19 cellular contexts compared by ENCODE assay signal in the genomic region with DNA sequence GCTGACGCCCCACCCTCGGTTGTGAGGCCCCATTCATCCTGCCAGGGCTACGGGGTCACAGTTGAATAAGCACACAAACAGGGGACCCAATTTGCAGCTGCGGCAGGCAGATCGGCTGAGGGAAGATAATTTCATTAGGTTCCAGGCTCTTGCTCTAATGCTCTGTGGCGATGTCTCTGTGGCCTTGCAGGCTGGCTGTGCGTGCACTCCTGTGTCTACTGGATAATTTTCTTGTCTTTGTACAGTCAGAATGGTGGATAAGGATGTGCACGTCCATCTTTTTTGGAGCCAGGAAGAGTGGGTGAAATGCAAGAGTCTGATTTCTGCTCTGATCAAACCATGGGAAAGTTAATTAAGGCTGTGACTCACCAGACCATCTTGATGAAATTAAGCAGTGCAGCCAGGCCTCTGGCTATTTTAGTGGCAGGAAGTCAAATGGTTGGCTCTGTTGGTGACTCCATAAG. TPM values are rescaled to one million over a fixed set of nuclear protein-coding genes. Genes with fewer than 3 reads are reported as not detected.
DNase-seq lines count a peak whose midpoint lies in the region; ATAC-seq, FAIRE-seq and TF ChIP-seq lines count a peak whose summit lies in the region.
"Had no signal": no experiment of that assay in that cellular context is flagged by ENCODE, and none has a peak within 500 bp of the region (broad histone marks: within the 10 kb centered on the region; RNA-seq: fewer than 3 reads in every experiment).

No MANE protein-coding gene starts in this region.

- no peaks in the 10 kb centered on the region for H3K36me3 Mint-ChIP-seq in activated T-cell treated with anti-CD3 and anti-CD28 coated beads, Interleukin-2, amount 50 U/mL, for 24 hours (ENCODE audit: low read depth)

- no peak overlapping the region for H3K4me2 ChIP-seq in GM12878 (ENCODE audit: control insufficient read depth, insufficient read depth)

- H2AFZ ChIP-seq in GM12878 (ENCODE audit: control insufficient read depth, low read depth, low read length): no peak overlapping the region

- TF ChIP-seq RAD21 in GM12878 (IDR thresholded peaks at IDR 0.05; ENCODE audit: insufficient read depth, low read depth, low read length): no peak

- 24% methylated on average over 8 of the region's 8 CpGs for whole genome bisulfite sequencing in GM12878 (ENCODE audit: insufficient coverage, insufficient replicate concordance, low lambda C conversion rate, missing lambda C conversion rate)

- POLR2A ChIA-PET in GM12878 (lab: Charles Lee): interaction anchor here (0.9 kb wide), 1 partner anchor 76 kb away, joined by 5 read pairs; no protein-coding TSS in a partner anchor

- in situ Hi-C loops in GM12878 (cut with MboI): no loop called here
- in situ Hi-C loops in brain microvascular endothelial cell (cut with HindIII; ENCODE audit: low pct_ligation_motif_present, low sequenced_read_pairs): no loop called here

- CTCF ChIA-PET in GM12878 (lab: Yijun Ruan, JAX): no interaction called here

- no peaks in the 10 kb centered on the region for H3K4me1 ChIP-seq in GM12878 (ENCODE audit: control insufficient read depth, insufficient read depth, low read length)
- H3K4me1 ChIP-seq: Peyer's patch had no signal

- TF ChIP-seq EP300 in GM12878 (IDR thresholded peaks at IDR 0.05; ENCODE audit: borderline replicate concordance in 1 of 2, control insufficient read depth in 1 of 2, low read depth in 2 of 2, low read length in 2 of 2): no peak

- no peaks in the 10 kb centered on the region; a peak in 1 of 4 replicates for H3K27me3 ChIP-seq in GM12878 (replicated peaks in 1 of 2; ENCODE audit: control insufficient read depth in 2 of 2, insufficient read depth in 2 of 2, low read length in 1 of 2)
- no peaks in the 10 kb centered on the region for H3K27me3 ChIP-seq in brain microvascular endothelial cell (replicated peaks)
- H3K27me3 ChIP-seq: Peyer's patch had no signal

- intact Hi-C loops in GM12878 (cut with micrococcal nuclease; ENCODE audit: unreplicated experiment): no loop called here

- no peak overlapping the region for H3K27ac Mint-ChIP-seq in activated T-cell treated with anti-CD3 and anti-CD28 coated beads, Interleukin-2, amount 50 U/mL, for 24 hours
- H3K27ac Mint-ChIP-seq: CD4-positive, alpha-beta T cell; IgD-negative memory B cell had no signal

- DNase-seq in A172 (ENCODE audit: low spot score) (peak; percentile 29), Daoy (ENCODE audit: low read depth) (peak; percentile 42), NCI-H82 treated with DMSO at 0.1 percent for 48 hours (lab: John Stamatoyannopoulos, UW; ENCODE audit: unreplicated experiment) (peak; percentile 72), GM12878 (ENCODE audit: low read depth, low spot score) (no peak), brain microvascular endothelial cell (no peak)
- no peak for DNase-seq in activated T-cell treated with anti-CD3 and anti-CD28 coated beads, Interleukin-2, amount 50 U/mL, for 24 hours
- DNase-seq: CD4-positive, alpha-beta T cell; DMS79; H9; NCI-H1417 treated with DMSO at 0.1 percent for 48 hours; NCI-H2029; Peyer's patch; SHP77 had no signal

- SMC1A ChIA-PET in GM12878 (lab: Charles Lee; ENCODE audit: uncharacterized antibody, unreplicated experiment): no interaction called here

- H3K4me3 ChIP-seq in GM12878: no peak overlapping the region
- H3K4me3 ChIP-seq in brain microvascular endothelial cell (ENCODE audit: low read depth, low read length): no peak overlapping the region
- H3K4me3 ChIP-seq: Peyer's patch had no signal

- TF ChIP-seq CTCF in GM12878 (IDR thresholded peaks at IDR 0.05 in 2 of 3, conservative IDR thresholded peaks at IDR 0.05 in 1 of 3; ENCODE audit: control insufficient read depth in 2 of 3, extremely low read depth in 1 of 3, insufficient read depth in 1 of 3, low read depth in 3 of 3, low read length in 3 of 3) (no peak), brain microvascular endothelial cell (IDR thresholded peaks at IDR 0.05; ENCODE audit: low read depth, low read length, missing control alignments) (no peak)

- H3K9me3 Mint-ChIP-seq in activated T-cell treated with anti-CD3 and anti-CD28 coated beads, Interleukin-2, amount 50 U/mL, for 24 hours: no peaks in the 10 kb centered on the region
- H3K9me3 Mint-ChIP-seq: CD4-positive, alpha-beta T cell; H9 had no signal

- no peaks in the 10 kb centered on the region for H3K36me3 ChIP-seq in GM12878 (ENCODE audit: control insufficient read depth in 2 of 2, insufficient read depth in 2 of 2, low read length in 1 of 2)
- no peaks in the 10 kb centered on the region for H3K36me3 ChIP-seq in brain microvascular endothelial cell (replicated peaks)
- H3K36me3 ChIP-seq: Peyer's patch had no signal

- FAIRE-seq in GM12878 (lab: Jason Lieb, UNC): no peak
- FAIRE-seq: A204.1 had no signal

- H3K27me3 Mint-ChIP-seq in activated T-cell treated with anti-CD3 and anti-CD28 coated beads, Interleukin-2, amount 50 U/mL, for 24 hours: peaks cover 13% of the 10 kb centered on the region

- no peaks in the 10 kb centered on the region for H3K4me1 Mint-ChIP-seq in activated T-cell treated with anti-CD3 and anti-CD28 coated beads, Interleukin-2, amount 50 U/mL, for 24 hours (ENCODE audit: low read depth)

- H4K20me1 ChIP-seq in GM12878 (ENCODE audit: control insufficient read depth, insufficient read depth): no peaks in the 10 kb centered on the region

- H3K9me3 ChIP-seq in GM12878 (replicated peaks; ENCODE audit: control insufficient read depth, insufficient read depth, low read length): no peaks in the 10 kb centered on the region
- H3K9me3 ChIP-seq: Peyer's patch had no signal

- BruUV-seq in GM12878 (replicated peaks; lab: Mats Ljungman, UMichigan): no TSS peak

- no peak overlapping the region for H3K9ac ChIP-seq in GM12878 (ENCODE audit: control insufficient read depth, insufficient read depth, low read length)

- no peak overlapping the region for H3K4me3 Mint-ChIP-seq in activated T-cell treated with anti-CD3 and anti-CD28 coated beads, Interleukin-2, amount 50 U/mL, for 24 hours
- H3K4me3 Mint-ChIP-seq: CD4-positive, alpha-beta T cell; H9; IgD-negative memory B cell had no signal

- H3K79me2 ChIP-seq in GM12878 (ENCODE audit: control insufficient read depth, insufficient read depth, low read length): no peaks in the 10 kb centered on the region

- H3K27ac ChIP-seq in GM12878 (ENCODE audit: control insufficient read depth, insufficient read depth) (no peak overlapping the region), brain microvascular endothelial cell (no peak overlapping the region)
- H3K27ac ChIP-seq: Peyer's patch had no signal

- TF ChIP-seq POLR2A in GM12878 (IDR thresholded peaks at IDR 0.05; ENCODE audit: low read depth, low read length): no peak

- ATAC-seq in GM12878: no peak
- no peak for ATAC-seq in HG03378 (IDR thresholded peaks at IDR 0.05; ENCODE audit: unreplicated experiment)
- no peak for ATAC-seq in HG03159 (IDR thresholded peaks at IDR 0.05; ENCODE audit: unreplicated experiment)

- RAD21 ChIA-PET in GM12878 (lab: Charles Lee; ENCODE audit: unreplicated experiment): no interaction called here

TF ChIP-seq in GM12878, 131 proteins besides CTCF, POLR2A, EP300 and RAD21:
- peak; percentile 39; the same call in 1 of the 2 replicates for TF ChIP-seq PAX5 (IDR thresholded peaks at IDR 0.05; ENCODE audit: borderline replicate concordance, low read depth, low read length)
- no peak for TF ChIP-seq IKZF1 (conservative IDR thresholded peaks at IDR 0.05)
TF ChIP-seq in GM12878: peak in this region for 1.

RNA-seq across cellular contexts. Expression of gene NSG2, which starts 39.2 kb away (rescaled TPM):
- 1.4 TPM in 1 of 2 replicates, not detected in the other for total RNA-seq in A172 (2014; rRNA removed; shearing (Covaris generic))
- total RNA-seq in Daoy (2014; rRNA removed; shearing (Covaris generic)): not detected in 2 replicates
- total RNA-seq in GM12878 (2013; cell fraction: nucleolus; rRNA removed): not detected in 2 replicates
- total RNA-seq in GM12878 (2014; rRNA removed) (not detected in 2 replicates), GM12878 (2014; rRNA removed; fragmentation: Illumina TruSeq; extraction: Trizol) (not detected in 2 replicates), GM12878 (2021) (not detected in 2 replicates)
- 0.63 TPM for polyA plus RNA-seq in GM12878 (2011; ENCODE audit: low read depth)
- polyA plus RNA-seq in GM12878 (2011; rRNA removed) (0.14 and 0.17 TPM in 2 replicates), GM12878 (2014; fragmentation: Illumina TruSeq; extraction: Trizol) (0.04 TPM in 1 of 2 replicates, not detected in the other), GM12878 (2014; fragmentation: Nextera tagmentation; extraction: Ambion mirVana) (not detected), GM12878 (2014; rRNA removed) (not detected in 2 replicates), GM12878 (2016; fragmentation: Nextera tagmentation; extraction: Ambion mirVana) (not detected)
- 0.04 and 0.18 TPM in 2 replicates for polyA plus RNA-seq in GM12878 (2011; cell fraction: cytosol; rRNA removed)
- 0.32 and 0.45 TPM in 2 replicates for polyA plus RNA-seq in GM12878 (2011; cell fraction: nucleus; rRNA removed)
- polyA plus RNA-seq in GM12878 (2012): 0.05 and 0.08 TPM in 2 replicates
- polyA minus RNA-seq in GM12878 (2011; rRNA and poly(A)+ RNA removed): 0.07 and 0.46 TPM in 2 replicates
- not detected in 2 replicates for polyA minus RNA-seq in GM12878 (2011; cell fraction: cytosol; rRNA and poly(A)+ RNA removed)
- polyA minus RNA-seq in GM12878 (2011; cell fraction: nucleus; rRNA and poly(A)+ RNA removed): 0.24 TPM in 1 of 2 replicates, not detected in the other
- total RNA-seq: CD4-positive, alpha-beta T cell; H9; HT1080; LHCN-M2 had no signal
- polyA plus RNA-seq: IgD-negative memory B cell had no signal

Comparison
In these comparisons a context has a peak if more than half of its experiments do, and no peak if none do; other contexts are left out.
1. DNase-seq: peak in A172 (single experiment), Daoy (single experiment) and NCI-H82 treated with DMSO at 0.1 percent for 48 hours (single experiment); none in GM12878 (single experiment), brain microvascular endothelial cell (single experiment) and activated T-cell treated with anti-CD3 and anti-CD28 coated beads, Interleukin-2, amount 50 U/mL, for 24 hours (single experiment).